ENCODE assay signal across 7 cellular contexts in the genomic region with DNA sequence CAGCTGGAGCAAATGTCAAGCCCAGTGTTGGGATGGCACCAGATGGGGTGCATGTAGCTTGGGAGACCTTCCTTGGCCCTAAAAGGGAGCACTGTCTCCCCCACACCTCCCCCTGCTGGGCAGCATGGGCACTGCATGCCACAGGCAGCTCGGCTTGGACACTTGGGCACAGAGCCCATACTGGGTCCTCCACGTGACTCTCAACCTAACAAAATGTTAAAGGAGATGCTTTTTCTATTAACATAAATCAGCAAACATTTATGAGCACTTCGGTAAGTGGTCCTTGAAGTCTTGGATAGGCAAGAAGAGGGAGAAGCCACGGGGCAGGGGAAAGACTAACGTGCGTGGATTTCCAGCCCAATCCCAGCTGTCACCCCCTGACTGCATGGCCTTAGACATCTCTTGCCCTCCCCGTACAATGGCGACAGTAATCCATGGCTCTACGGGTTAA. TPM values are rescaled to one million over a fixed set of nuclear protein-coding genes. Genes with fewer than 3 reads are reported as not detected.
A peak's percentile ranks its signal among the peaks of the same experiment; 100 is the strongest.
DNase-seq lines count a peak whose midpoint lies in the region; ATAC-seq and TF ChIP-seq lines count a peak whose summit lies in the region.

No MANE protein-coding gene starts in this region.

- H3K36me3 ChIP-seq in RWPE2 (ENCODE audit: low read depth) (no peaks in the 10 kb centered on the region), prostate gland (no peaks in the 10 kb centered on the region)

- H3K27ac ChIP-seq in RWPE2 (ENCODE audit: poor library complexity, severe bottlenecking) (no peak overlapping the region), prostate gland (no peak overlapping the region)

- 58% methylated on average over 9 of the region's 9 CpGs for WGBS in prostate gland

- DNase-seq in RWPE2 (ENCODE audit: low spot score) (no peak), activated gamma-delta T cell (lab: John Stamatoyannopoulos, UW) (peak; percentile 50), glomerular visceral epithelial cell (ENCODE audit: extremely low spot score) (peak; percentile 53), prostate gland (ENCODE audit: low spot score) (peak; percentile 21)

- H3K9me3 ChIP-seq in RWPE2 (ENCODE audit: severe bottlenecking) (no peaks in the 10 kb centered on the region), prostate gland (no peaks in the 10 kb centered on the region)

- intact Hi-C loops in prostate gland (cut with DNase I) = no loop called here

- no peak overlapping the region for H3K4me3 ChIP-seq in RWPE2 (ENCODE audit: severe bottlenecking)
- H3K4me3 ChIP-seq in prostate gland = no peak overlapping the region

- ATAC-seq in HG02981 (IDR thresholded peaks at IDR 0.05; ENCODE audit: unreplicated experiment) = peak; percentile 32
- peak; percentile 14; the same call in 1 of the 3 replicates for ATAC-seq in RWPE2 (ENCODE audit: low read depth)
- ATAC-seq in HG03095 (IDR thresholded peaks at IDR 0.05; ENCODE audit: unreplicated experiment) = no peak

- no peak for TF ChIP-seq POLR2A in prostate gland (IDR thresholded peaks at IDR 0.05)

- no peaks in the 10 kb centered on the region for H3K27me3 ChIP-seq in RWPE2 (ENCODE audit: insufficient read depth, poor library complexity, severe bottlenecking)
- no peaks in the 10 kb centered on the region for H3K27me3 ChIP-seq in prostate gland (replicated peaks; ENCODE audit: insufficient read depth)

- TF ChIP-seq CTCF in GM12874 (IDR thresholded peaks at IDR 0.05; ENCODE audit: insufficient read depth, low read depth, low read length) = peak; percentile 96
- peak; percentile 86 for TF ChIP-seq CTCF in RWPE2 (IDR thresholded peaks at IDR 0.05; ENCODE audit: poor library complexity, severe bottlenecking)
- peak; percentile 66 to 81 (median 68) for TF ChIP-seq CTCF in prostate gland (IDR thresholded peaks at IDR 0.05)

- no peaks in the 10 kb centered on the region for H3K4me1 ChIP-seq in RWPE2 (ENCODE audit: insufficient read depth, poor library complexity, severe bottlenecking)
- H3K4me1 ChIP-seq in prostate gland (replicated peaks) = no peaks in the 10 kb centered on the region

RNA-seq across cellular contexts. Expression of a gene that starts 23.9 kb away (rescaled TPM):
- 10 to 100 TPM; 28.8 to 38.5 TPM for total RNA-seq in prostate gland

RNA-seq across cellular contexts. Expression of a gene that starts 37.3 kb away (rescaled TPM):
- 10 to 100 TPM in 1 of 2 donors, 1 to 10 TPM in 1; 3.2 to 14.0 TPM for total RNA-seq in prostate gland
